ENCODE assay signal across 11 cellular contexts in genomic region chr11:63761870-63762661, GRCh38. TPM values are rescaled to one million over a fixed set of nuclear protein-coding genes. Genes with fewer than 3 reads are reported as not detected.
DNase-seq lines count a peak whose midpoint lies in the region; ATAC-seq, FAIRE-seq and TF ChIP-seq lines count a peak whose summit lies in the region.
"Had no signal": no experiment of that assay in that cellular context is flagged by ENCODE, and none has a peak within 500 bp of the region (broad histone marks: within the 10 kb centered on the region; RNA-seq: fewer than 3 reads in every experiment).

No MANE protein-coding gene starts in this region.

- no peaks in the 10 kb centered on the region for H3K27me3 ChIP-seq in SK-N-SH (ENCODE audit: insufficient read depth)
- no peaks in the 10 kb centered on the region for H3K27me3 ChIP-seq in esophagus muscularis mucosa
- H3K27me3 ChIP-seq in muscle layer of colon (ENCODE audit: control insufficient read depth in 1 of 2, insufficient read depth in 2 of 2, low read length in 2 of 2): no peaks in the 10 kb centered on the region
- H3K27me3 ChIP-seq in uterus: no peaks in the 10 kb centered on the region
- H3K27me3 ChIP-seq: spleen, upper lobe of left lung had no signal

- peaks cover 0 to 13% of the 10 kb centered on the region in 2 experiments; a peak in 1 of 4 replicates for H3K4me1 ChIP-seq in SK-N-SH (ENCODE audit: control insufficient read depth in 1 of 2, insufficient read depth in 2 of 2, low read depth in 1 of 2, low read length in 1 of 2)
- H3K4me1 ChIP-seq in esophagus muscularis mucosa: peaks cover 42 to 60% (median 58%) of the 10 kb centered on the region in 4 donors
- H3K4me1 ChIP-seq in muscle layer of colon (ENCODE audit: insufficient read depth, low read length): peaks cover 36% of the 10 kb centered on the region
- peaks cover 0 to 17% of the 10 kb centered on the region in 2 donors for H3K4me1 ChIP-seq in uterus

- peaks cover under 1% of the 10 kb centered on the region for H3K4me1 Mint-ChIP-seq in T-helper 2 cell treated with Interferon-gamma antibody and Interleukin-4, amounts not matched to agents 5 μg/mL and 100 μg/mL, for 36 hours (ENCODE audit: low read depth)

- H3F3A ChIP-seq in SK-N-SH (replicated peaks; ENCODE audit: insufficient read depth): peaks cover 7% of the 10 kb centered on the region

- H3K9ac ChIP-seq in SK-N-SH (no peak overlapping the region), muscle layer of colon (ENCODE audit: low read length) (no peak overlapping the region)

- H3K9me3 ChIP-seq in SK-N-SH (no peaks in the 10 kb centered on the region), esophagus muscularis mucosa (no peaks in the 10 kb centered on the region), muscle layer of colon (ENCODE audit: low read length) (no peaks in the 10 kb centered on the region), uterus (no peaks in the 10 kb centered on the region)
- H3K9me3 ChIP-seq: spleen, upper lobe of left lung had no signal

- peaks cover 3% of the 10 kb centered on the region for H3K36me3 Mint-ChIP-seq in T-helper 2 cell treated with Interferon-gamma antibody and Interleukin-4, amounts not matched to agents 5 μg/mL and 100 μg/mL, for 36 hours (ENCODE audit: low read depth)

- H3K36me3 ChIP-seq in SK-N-SH (replicated peaks in 1 of 2; ENCODE audit: control insufficient read depth in 1 of 2, insufficient read depth in 2 of 2, low read length in 1 of 2) (peaks cover 29 to 68% of the 10 kb centered on the region in 2 experiments), esophagus muscularis mucosa (peaks cover 0 to 51% (median 27%) of the 10 kb centered on the region in 4 donors), muscle layer of colon (ENCODE audit: insufficient read depth, low read length) (no peaks in the 10 kb centered on the region), uterus (no peaks in the 10 kb centered on the region)

- no peak overlapping the region for H3K4me3 Mint-ChIP-seq in T-helper 2 cell treated with Interferon-gamma antibody and Interleukin-4, amounts not matched to agents 5 μg/mL and 100 μg/mL, for 36 hours
- H3K4me3 Mint-ChIP-seq: activated T-cell treated with anti-CD3 and anti-CD28 coated beads, Interleukin-2, amount 50 U/mL, for 24 hours had no signal

- TF ChIP-seq EP300 in SK-N-SH (IDR thresholded peaks at IDR 0.05; ENCODE audit: borderline replicate concordance in 1 of 2, low read depth in 1 of 2, low read length in 1 of 2): no peak
- TF ChIP-seq EP300 in esophagus muscularis mucosa (IDR thresholded peaks at IDR 0.05): no peak

- TF ChIP-seq RAD21 in SK-N-SH (IDR thresholded peaks at IDR 0.05; ENCODE audit: low read length): no peak

- ATAC-seq in SK-N-SH treated with all-trans-retinoic acid at 6 μM for 48 hours (no peak; the same call in 2 of the 3 replicates), GM19452 (IDR thresholded peaks at IDR 0.05; ENCODE audit: unreplicated experiment) (no peak)

- no peaks in the 10 kb centered on the region for H3K9me3 Mint-ChIP-seq in T-helper 2 cell treated with Interferon-gamma antibody and Interleukin-4, amounts not matched to agents 5 μg/mL and 100 μg/mL, for 36 hours
- H3K9me3 Mint-ChIP-seq: activated T-cell treated with anti-CD3 and anti-CD28 coated beads, Interleukin-2, amount 50 U/mL, for 24 hours had no signal

- peaks cover 17% of the 10 kb centered on the region for H3K79me2 ChIP-seq in SK-N-SH (ENCODE audit: insufficient read depth)

- H3K4me2 ChIP-seq in SK-N-SH: no peak overlapping the region

- H3K27ac Mint-ChIP-seq in T-helper 2 cell treated with Interferon-gamma antibody and Interleukin-4, amounts not matched to agents 5 μg/mL and 100 μg/mL, for 36 hours: no peak overlapping the region
- H3K27ac Mint-ChIP-seq: activated T-cell treated with anti-CD3 and anti-CD28 coated beads, Interleukin-2, amount 50 U/mL, for 24 hours had no signal

- intact Hi-C loops in esophagus muscularis mucosa (cut with DNase I): loop anchor here (10.0 kb wide), 1 partner anchor 393 kb away; no protein-coding TSS in a partner anchor
- intact Hi-C loops in uterus (cut with DNase I; ENCODE audit: low total_unique reads): loop anchor here (10.0 kb wide), 2 partner anchors 183 to 383 kb away; no protein-coding TSS in a partner anchor

- FAIRE-seq in urothelium cell line (lab: Jason Lieb, UNC): no peak

- no peaks in the 10 kb centered on the region for H3K9me2 ChIP-seq in SK-N-SH

- WGBS in SK-N-SH (ENCODE audit: low lambda C conversion rate): 93% methylated on average over 27 of the region's 35 CpGs
- 38% methylated on average over 34 of the region's 35 CpGs for WGBS in esophagus muscularis mucosa

- TF ChIP-seq POLR2A in esophagus muscularis mucosa (IDR thresholded peaks at IDR 0.05; ENCODE audit: low read depth) (no peak), uterus (IDR thresholded peaks at IDR 0.05) (no peak)

- TF ChIP-seq CTCF in SK-N-SH (IDR thresholded peaks at IDR 0.05) (no peak), esophagus muscularis mucosa (IDR thresholded peaks at IDR 0.05) (no peak), uterus (IDR thresholded peaks at IDR 0.05) (no peak)

- DNase-seq in SK-N-SH: peak; percentile 38
- DNase-seq in esophagus muscularis mucosa (ENCODE audit: extremely low spot score): no peak
- DNase-seq in uterus: peak; percentile 29 to 34
- DNase-seq in urothelium cell line (ENCODE audit: low spot score): no peak
- no peak for DNase-seq in T-helper 2 cell treated with Interferon-gamma antibody and Interleukin-4, amounts not matched to agents 5 μg/mL and 100 μg/mL, for 36 hours (ENCODE audit: low spot score)
- DNase-seq: activated T-cell treated with anti-CD3 and anti-CD28 coated beads, Interleukin-2, amount 50 U/mL, for 24 hours; spleen had no signal

- H4K20me1 ChIP-seq in SK-N-SH (ENCODE audit: insufficient read depth): peaks cover 23% of the 10 kb centered on the region

- POLR2A ChIA-PET in SK-N-SH (lab: Yijun Ruan, JAX): no interaction called here

- no peak overlapping the region for H2AFZ ChIP-seq in SK-N-SH (ENCODE audit: low read depth)

- H3K4me3 ChIP-seq in SK-N-SH (ENCODE audit: low read depth in 2 of 2, low read length in 1 of 2) (no peak overlapping the region), esophagus muscularis mucosa (peak overlapping the region; percentile 57 to 67 (median 65)), muscle layer of colon (ENCODE audit: low read depth in 1 of 2, low read length in 2 of 2) (peak overlapping the region; percentile 53 to 63), uterus (peak overlapping the region; percentile 40 to 50)

- H3K27me3 Mint-ChIP-seq in T-helper 2 cell treated with Interferon-gamma antibody and Interleukin-4, amounts not matched to agents 5 μg/mL and 100 μg/mL, for 36 hours (ENCODE audit: low read depth): no peaks in the 10 kb centered on the region
- H3K27me3 Mint-ChIP-seq: activated T-cell treated with anti-CD3 and anti-CD28 coated beads, Interleukin-2, amount 50 U/mL, for 24 hours had no signal

- no peak overlapping the region for H3K27ac ChIP-seq in SK-N-SH (ENCODE audit: low read depth in 2 of 2, low read length in 1 of 2)
- peak overlapping the region; percentile 86 to 93 (median 92) for H3K27ac ChIP-seq in esophagus muscularis mucosa (replicated peaks in 1 of 4)
- H3K27ac ChIP-seq in muscle layer of colon (ENCODE audit: low read depth, low read length): peak overlapping the region; percentile 84
- H3K27ac ChIP-seq in uterus: peak overlapping the region; percentile 81 to 96

- CTCF ChIA-PET in SK-N-SH (lab: Yijun Ruan, JAX): no interaction called here

TF ChIP-seq in SK-N-SH, 30 proteins besides CTCF, POLR2A, EP300 and RAD21:
- TF ChIP-seq GATA2 (CRISPR knock-in tag; IDR thresholded peaks at IDR 0.05) (no peak), MAX (IDR thresholded peaks at IDR 0.05; ENCODE audit: low read depth) (no peak), SMC3 (IDR thresholded peaks at IDR 0.05; ENCODE audit: low read depth, low read length) (no peak), YY1 (IDR thresholded peaks at IDR 0.05; ENCODE audit: low read depth) (no peak), MXI1 (IDR thresholded peaks at IDR 0.05; ENCODE audit: low read depth, low read length) (no peak), POLR2AphosphoS5 (IDR thresholded peaks at IDR 0.05; ENCODE audit: low read depth, low read length) (0 out of 2 replicates have a peak, but pooled peaks have one; percentile 16)
TF ChIP-seq in SK-N-SH: peak in this region for 1.

TF ChIP-seq in SK-N-SH treated with all-trans-retinoic acid at 6 μM for 48 hours, 23 proteins besides CTCF, POLR2A, EP300 and RAD21 (continues in another document):
- TF ChIP-seq RARB (CRISPR knock-in tag; IDR thresholded peaks at IDR 0.05) (no peak), ZC3H10 (CRISPR knock-in tag; IDR thresholded peaks at IDR 0.05) (no peak), TSHZ2 (CRISPR knock-in tag; IDR thresholded peaks at IDR 0.05) (no peak), GLIS3 (CRISPR knock-in tag; IDR thresholded peaks at IDR 0.05) (no peak)

RNA-seq across cellular contexts. Expression of gene ZFTA, which starts 6.5 kb away (rescaled TPM):
- polyA plus RNA-seq in SK-N-SH (2012; rRNA removed): 8.7 and 10.3 TPM in 2 replicates
- 7.3 and 9.2 TPM in 2 replicates for polyA plus RNA-seq in SK-N-SH (2012; cell fraction: cytosol; rRNA removed)
- 12.9 and 14.5 TPM in 2 replicates for polyA plus RNA-seq in SK-N-SH (2012; cell fraction: nucleus; rRNA removed)
- 10 to 100 TPM; 15.8 to 41.9 (median 26.6) TPM for total RNA-seq in esophagus muscularis mucosa
- 10 to 100 TPM; 19.7 to 61.5 (median 48.4) TPM for total RNA-seq in uterus

RNA-seq across cellular contexts. Expression of gene SPINDOC, which starts 51.2 kb away (rescaled TPM):
- 39.2 and 45.0 TPM in 2 replicates for polyA plus RNA-seq in SK-N-SH (2012; rRNA removed)
- polyA plus RNA-seq in SK-N-SH (2012; cell fraction: cytosol; rRNA removed): 23.7 and 31.3 TPM in 2 replicates
- polyA plus RNA-seq in SK-N-SH (2012; cell fraction: nucleus; rRNA removed): 39.0 and 49.5 TPM in 2 replicates
- 10 to 100 TPM; 12.0 to 25.8 (median 18.6) TPM for total RNA-seq in esophagus muscularis mucosa
- 10 to 100 TPM in 2 of 4 donors, 1 to 10 TPM in 2; 1.3 to 28.7 (median 10.6) TPM for total RNA-seq in uterus

Comparison
In these comparisons a context has a peak if more than half of its experiments do, and no peak if none do; other contexts are left out.
1. DNase-seq: peak in SK-N-SH (single experiment) and uterus (2 of 2); none in esophagus muscularis mucosa (single experiment), urothelium cell line (single experiment) and T-helper 2 cell treated with Interferon-gamma antibody and Interleukin-4, amounts not matched to agents 5 μg/mL and 100 μg/mL, for 36 hours (single experiment).
2. H3K27ac ChIP-seq: peak in esophagus muscularis mucosa (4 of 4), muscle layer of colon (single experiment) and uterus (2 of 2); none in SK-N-SH (0 of 2).
3. H3K4me3 ChIP-seq: peak in esophagus muscularis mucosa (4 of 4), muscle layer of colon (2 of 2) and uterus (2 of 2); none in SK-N-SH (0 of 2).